21 cellular contexts compared by ENCODE assay signal in the genomic region with DNA sequence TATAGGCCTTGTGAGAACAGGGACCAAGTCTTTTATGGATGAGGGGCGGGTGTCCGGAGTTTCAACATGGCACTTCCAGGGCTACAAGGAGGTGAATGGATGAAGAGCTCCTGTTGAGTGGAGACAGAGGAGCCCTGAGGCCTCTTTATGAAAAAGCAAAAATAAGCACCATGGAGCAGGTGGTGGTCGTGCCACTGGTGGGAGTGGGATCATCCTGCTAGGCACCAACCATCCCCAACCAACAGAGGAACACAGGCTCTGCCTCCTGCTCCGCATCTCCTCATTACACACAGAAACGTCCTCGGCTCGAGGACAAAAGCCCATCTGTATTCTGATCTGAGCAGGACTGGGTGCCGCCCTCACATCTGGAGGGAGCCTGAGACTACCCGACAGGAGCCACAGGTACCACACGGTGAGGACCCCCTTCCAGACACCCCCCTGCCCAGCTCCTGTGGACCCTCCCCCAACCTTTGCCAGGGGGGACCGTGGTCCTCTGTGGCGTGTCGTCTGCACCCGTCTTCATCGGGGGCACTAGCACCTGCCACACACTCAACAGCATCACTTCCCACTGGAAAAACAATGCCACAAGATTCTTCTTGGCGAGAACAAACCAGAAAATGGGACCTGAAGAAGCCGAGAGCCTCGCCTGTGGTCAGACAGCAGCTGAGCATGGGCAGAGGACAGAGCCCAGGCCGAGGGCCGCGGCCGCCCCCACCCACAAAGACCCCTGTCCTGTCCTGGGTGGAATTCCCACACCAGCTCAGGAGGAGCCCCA. TPM values are rescaled to one million over a fixed set of nuclear protein-coding genes. Genes with fewer than 3 reads are reported as not detected.
A peak's percentile ranks its signal among the peaks of the same experiment; 100 is the strongest.
DNase-seq lines count a peak whose midpoint lies in the region; ATAC-seq and TF ChIP-seq lines count a peak whose summit lies in the region.
"Had no signal": no experiment of that assay in that cellular context is flagged by ENCODE, and none has a peak within 500 bp of the region (broad histone marks: within the 10 kb centered on the region; RNA-seq: fewer than 3 reads in every experiment).

No MANE protein-coding gene starts in this region.

- no peak overlapping the region for H3K4me2 ChIP-seq in neuronal stem cell (ENCODE audit: insufficient read depth, low read length, poor library complexity, severe bottlenecking)
- H3K4me2 ChIP-seq: A549, BLaER1 had no signal

- H3K18ac ChIP-seq in neuronal stem cell (ENCODE audit: low read length): peak overlapping the region; percentile 73

- H3K27me3 ChIP-seq in neuronal stem cell (ENCODE audit: control insufficient read depth in 3 of 3, insufficient read depth in 3 of 3, low read depth in 1 of 3, low read length in 3 of 3): peaks cover 0 to 3% (median 0%) of the 10 kb centered on the region in 3 experiments
- H3K27me3 ChIP-seq: BLaER1 had no signal

- no peak overlapping the region for H3K4me3 ChIP-seq in neuronal stem cell (ENCODE audit: low read length in 2 of 2)
- H3K4me3 ChIP-seq: A549, BLaER1 had no signal

- no peak overlapping the region for H2BK12ac ChIP-seq in neuronal stem cell (ENCODE audit: low read length)

- no peaks in the 10 kb centered on the region for H3K36me3 ChIP-seq in neuronal stem cell (replicated peaks in 1 of 2; ENCODE audit: control insufficient read depth in 2 of 2, insufficient read depth in 2 of 2, low read length in 2 of 2)
- H3K36me3 ChIP-seq: BLaER1 had no signal

- TF ChIP-seq CTCF in type B pancreatic cell (conservative IDR thresholded peaks at IDR 0.05): no peak

- H3K9ac ChIP-seq in neuronal stem cell (ENCODE audit: low read depth, low read length, poor library complexity): no peak overlapping the region
- H3K9ac ChIP-seq: BLaER1 had no signal

- H2AK5ac ChIP-seq in neuronal stem cell (ENCODE audit: low read depth, low read length): no peak overlapping the region

- no peak overlapping the region for H4K8ac ChIP-seq in neuronal stem cell (ENCODE audit: low read depth, low read length)

- peak; percentile 11 for DNase-seq in activated T-cell treated with anti-CD3 and anti-CD28 coated beads, Interleukin-2, amount 50 U/mL, for 24 hours
- no peak for DNase-seq in activated T-cell treated with anti-CD3 and anti-CD28 coated beads, Interleukin-2, amount 50 U/mL, for 72 hours
- DNase-seq in ecto neural progenitor cell (ENCODE audit: low spot score): peak; percentile 40
- no peak for DNase-seq in neuronal stem cell (ENCODE audit: low spot score)
- peak; percentile 31 for DNase-seq in type B pancreatic cell (ENCODE audit: extremely low spot score, unreplicated experiment)
- DNase-seq in activated CD4-positive, alpha-beta T cell treated with anti-CD3 and anti-CD28 coated beads for 1 hour: no peak
- DNase-seq in LoVo (ENCODE audit: low spot score): no peak
- DNase-seq: Calu3; CD8-positive, alpha-beta T cell; DMS79 treated with DMSO at 0.1 percent for 48 hours; KG1; MV-4-11; NCI-H187; NCI-H2107; NCI-H510A; NCI-H774; SHP77 had no signal

- peaks cover 39% of the 10 kb centered on the region for H3K27me3 Mint-ChIP-seq in activated T-cell treated with anti-CD3 and anti-CD28 coated beads, Interleukin-2, amount 50 U/mL, for 24 hours
- peaks cover 14% of the 10 kb centered on the region for H3K27me3 Mint-ChIP-seq in activated T-cell treated with anti-CD3 and anti-CD28 coated beads, Interleukin-2, amount 50 U/mL, for 72 hours (ENCODE audit: low read depth)
- H3K27me3 Mint-ChIP-seq in type B pancreatic cell: peaks cover 20% of the 10 kb centered on the region

- H4K91ac ChIP-seq in neuronal stem cell (ENCODE audit: low read depth, low read length, poor library complexity): no peak overlapping the region

- no peaks in the 10 kb centered on the region for H3K36me3 Mint-ChIP-seq in activated T-cell treated with anti-CD3 and anti-CD28 coated beads, Interleukin-2, amount 50 U/mL, for 24 hours (ENCODE audit: low read depth)
- H3K36me3 Mint-ChIP-seq in activated T-cell treated with anti-CD3 and anti-CD28 coated beads, Interleukin-2, amount 50 U/mL, for 72 hours (ENCODE audit: insufficient read depth in 2 of 2): no peaks in the 10 kb centered on the region
- no peaks in the 10 kb centered on the region for H3K36me3 Mint-ChIP-seq in type B pancreatic cell
- H3K36me3 Mint-ChIP-seq: CD8-positive, alpha-beta T cell had no signal

- no peak overlapping the region for H2BK5ac ChIP-seq in neuronal stem cell (ENCODE audit: low read length)

- no peak for ATAC-seq in activated T-cell treated with anti-CD3 and anti-CD28 coated beads, Interleukin-2, amount 50 U/mL, for 72 hours (replicated peaks in 1 of 2)
- no peak for ATAC-seq in GM21367 (IDR thresholded peaks at IDR 0.05; ENCODE audit: unreplicated experiment)
- ATAC-seq: A549; CD8-positive, alpha-beta T cell had no signal

- no peak overlapping the region for H2BK15ac ChIP-seq in neuronal stem cell (ENCODE audit: low read length)

- no peak overlapping the region for H3K27ac ChIP-seq in neuronal stem cell (replicated peaks; ENCODE audit: low read length)
- H3K27ac ChIP-seq: A549, BLaER1 had no signal

- no peak overlapping the region for H3K23ac ChIP-seq in neuronal stem cell (ENCODE audit: low read depth, low read length, poor library complexity)

- WGBS in neuronal stem cell (ENCODE audit: extremely low coverage in 2 of 2, insufficient read length in 2 of 2, insufficient replicate concordance in 1 of 2), 2 donors: no CpG with 5 or more reads among the region's 22 CpGs

- no peak overlapping the region for H2AFZ ChIP-seq in neuronal stem cell (ENCODE audit: low read length)

- H3K4ac ChIP-seq in neuronal stem cell (ENCODE audit: low read length): no peak overlapping the region

- H3K79me1 ChIP-seq in neuronal stem cell (ENCODE audit: low read depth, low read length): no peaks in the 10 kb centered on the region

- no peaks in the 10 kb centered on the region for H3K9me3 Mint-ChIP-seq in activated T-cell treated with anti-CD3 and anti-CD28 coated beads, Interleukin-2, amount 50 U/mL, for 24 hours
- H3K9me3 Mint-ChIP-seq in activated T-cell treated with anti-CD3 and anti-CD28 coated beads, Interleukin-2, amount 50 U/mL, for 72 hours: no peaks in the 10 kb centered on the region
- no peaks in the 10 kb centered on the region for H3K9me3 Mint-ChIP-seq in type B pancreatic cell
- H3K9me3 Mint-ChIP-seq: CD8-positive, alpha-beta T cell had no signal

- H3K4me1 Mint-ChIP-seq in activated T-cell treated with anti-CD3 and anti-CD28 coated beads, Interleukin-2, amount 50 U/mL, for 24 hours (ENCODE audit: low read depth): no peaks in the 10 kb centered on the region
- H3K4me1 Mint-ChIP-seq in activated T-cell treated with anti-CD3 and anti-CD28 coated beads, Interleukin-2, amount 50 U/mL, for 72 hours (ENCODE audit: low read depth): no peaks in the 10 kb centered on the region
- peaks cover 4% of the 10 kb centered on the region for H3K4me1 Mint-ChIP-seq in type B pancreatic cell (ENCODE audit: unreplicated experiment)

- H2BK120ac ChIP-seq in neuronal stem cell (ENCODE audit: low read depth, low read length): no peak overlapping the region

- peaks cover 0 to 2% of the 10 kb centered on the region in 2 donors for H3K9me3 ChIP-seq in neuronal stem cell (replicated peaks in 1 of 2; ENCODE audit: control insufficient read depth in 2 of 2, insufficient read depth in 1 of 2, low read depth in 1 of 2, low read length in 2 of 2)
- H3K9me3 ChIP-seq: A549 had no signal

- no peak overlapping the region for H3K4me3 Mint-ChIP-seq in activated T-cell treated with anti-CD3 and anti-CD28 coated beads, Interleukin-2, amount 50 U/mL, for 24 hours
- H3K4me3 Mint-ChIP-seq in activated T-cell treated with anti-CD3 and anti-CD28 coated beads, Interleukin-2, amount 50 U/mL, for 72 hours: no peak overlapping the region
- H3K4me3 Mint-ChIP-seq in type B pancreatic cell: no peak overlapping the region
- H3K4me3 Mint-ChIP-seq: CD8-positive, alpha-beta T cell had no signal

- H3K27ac Mint-ChIP-seq in activated T-cell treated with anti-CD3 and anti-CD28 coated beads, Interleukin-2, amount 50 U/mL, for 24 hours: no peak overlapping the region
- H3K27ac Mint-ChIP-seq in activated T-cell treated with anti-CD3 and anti-CD28 coated beads, Interleukin-2, amount 50 U/mL, for 72 hours: no peak overlapping the region
- no peak overlapping the region for H3K27ac Mint-ChIP-seq in type B pancreatic cell
- H3K27ac Mint-ChIP-seq: CD8-positive, alpha-beta T cell had no signal

- no peak overlapping the region for H3K14ac ChIP-seq in neuronal stem cell (ENCODE audit: low read length)

- H3K4me1 ChIP-seq in neuronal stem cell (ENCODE audit: control insufficient read depth in 2 of 2, insufficient read depth in 1 of 2, low read depth in 1 of 2, low read length in 2 of 2): peaks cover 3 to 14% of the 10 kb centered on the region in 2 donors
- H3K4me1 ChIP-seq: A549 had no signal

RNA-seq across cellular contexts. Expression of gene PDE6B, which starts 3.9 kb away (rescaled TPM):
- total RNA-seq in activated T-cell treated with anti-CD3 and anti-CD28 coated beads, Interleukin-2, amount 50 U/mL, for 72 hours: 10 to 100 TPM; 14.0 to 18.9 TPM
- 9.5 TPM for polyA plus RNA-seq in neuronal stem cell (2013, experiment 1 of 2)
- 9.3 TPM for polyA plus RNA-seq in neuronal stem cell (2013, experiment 2 of 2)
- 6.7 and 12.2 TPM in 2 replicates for total RNA-seq in type B pancreatic cell (ENCODE audit: low replicate concordance)
- total RNA-seq: Calu3, HT-29 had no signal
- polyA plus RNA-seq: A549 had no signal

RNA-seq across cellular contexts. Expression of gene TMEM271, which starts 45.4 kb away (rescaled TPM):
- not detected for total RNA-seq in activated T-cell treated with anti-CD3 and anti-CD28 coated beads, Interleukin-2, amount 50 U/mL, for 72 hours
- not detected for polyA plus RNA-seq in neuronal stem cell (2013, experiment 1 of 2)
- polyA plus RNA-seq in neuronal stem cell (2013, experiment 2 of 2): not detected
- 0.21 and 0.36 TPM in 2 replicates for total RNA-seq in type B pancreatic cell (ENCODE audit: low replicate concordance)
- total RNA-seq: Calu3; CD8-positive, alpha-beta T cell; HT-29 had no signal
- polyA plus RNA-seq: A549 had no signal

RNA-seq across cellular contexts. Expression of gene ATP5ME, which starts 52.6 kb away (rescaled TPM):
- 100 to 1,000 TPM; 108 to 125 TPM for total RNA-seq in activated T-cell treated with anti-CD3 and anti-CD28 coated beads, Interleukin-2, amount 50 U/mL, for 72 hours
- polyA plus RNA-seq in neuronal stem cell (2013, experiment 1 of 2): 966 TPM
- 911 TPM for polyA plus RNA-seq in neuronal stem cell (2013, experiment 2 of 2)
- total RNA-seq in type B pancreatic cell (ENCODE audit: low replicate concordance): 285 and 363 TPM in 2 replicates

RNA-seq across cellular contexts. Expression of gene MYL5, which starts 52.9 kb away (rescaled TPM):
- total RNA-seq in activated T-cell treated with anti-CD3 and anti-CD28 coated beads, Interleukin-2, amount 50 U/mL, for 72 hours: 10 to 100 TPM; 21.3 TPM
- 4.1 TPM for polyA plus RNA-seq in neuronal stem cell (2013, experiment 1 of 2)
- 3.9 TPM for polyA plus RNA-seq in neuronal stem cell (2013, experiment 2 of 2)
- total RNA-seq in type B pancreatic cell (ENCODE audit: low replicate concordance): 20.2 and 21.3 TPM in 2 replicates

Comparison
In these comparisons a context has a peak if more than half of its experiments do, and no peak if none do; other contexts are left out.
1. DNase-seq: peak in activated T-cell treated with anti-CD3 and anti-CD28 coated beads, Interleukin-2, amount 50 U/mL, for 24 hours (single experiment), ecto neural progenitor cell (single experiment) and type B pancreatic cell (single experiment); none in activated T-cell treated with anti-CD3 and anti-CD28 coated beads, Interleukin-2, amount 50 U/mL, for 72 hours (0 of 2), neuronal stem cell (single experiment), activated CD4-positive, alpha-beta T cell treated with anti-CD3 and anti-CD28 coated beads for 1 hour (single experiment) and LoVo (single experiment).